In genomic region chr4:1726146-1726934, GRCh38 we compare ENCODE assay signal across 8 cellular contexts. TPM values are rescaled to one million over a fixed set of nuclear protein-coding genes. Genes with fewer than 3 reads are reported as not detected.
A peak's percentile ranks its signal among the peaks of the same experiment; 100 is the strongest.
DNase-seq lines count a peak whose midpoint lies in the region; ATAC-seq and TF ChIP-seq lines count a peak whose summit lies in the region.

No MANE protein-coding gene starts in this region.

- DNase-seq in Calu3 (peak; percentile 89), HT-29 (ENCODE audit: low spot score) (peak; percentile 96), NT2/D1 (ENCODE audit: low read depth, low spot score) (peak; percentile 81), endodermal cell (peak; percentile 98), midbrain (lab: John Stamatoyannopoulos, UW) (peak; percentile 89)
- peak; percentile 81 for DNase-seq in activated CD8-positive, alpha-beta memory T cell treated with anti-CD3 and anti-CD28 coated beads, Interleukin-2, amount 50 U/mL, for 24 hours (ENCODE audit: extremely low read depth)
- peak; percentile 86 for DNase-seq in stimulated activated CD8-positive, alpha-beta memory T cell treated with anti-CD3 and anti-CD28 coated beads, Interleukin-4, amount 100 ng/mL, for 24 hours (ENCODE audit: low read depth)

- no peak overlapping the region for H3K27ac ChIP-seq in endodermal cell (ENCODE audit: low read depth, low read length)

- TF ChIP-seq CTCF in Calu3 (IDR thresholded peaks at IDR 0.05; ENCODE audit: unreplicated experiment) (peak; percentile 90), endodermal cell (conservative IDR thresholded peaks at IDR 0.05) (peak; percentile 99)

- H3K4me1 ChIP-seq in NT2/D1 (ENCODE audit: insufficient read depth, insufficient read length) (peaks cover 21% of the 10 kb centered on the region), endodermal cell (ENCODE audit: control insufficient read depth, insufficient read depth, low read length) (no peaks in the 10 kb centered on the region)

- BruUV-seq in Calu3 (replicated peaks; lab: Mats Ljungman, UMichigan), result no TSS peak

- intact Hi-C loops in Calu3 (cut with micrococcal nuclease; ENCODE audit: unreplicated experiment), result no loop called here

- H3K27ac Mint-ChIP-seq in Calu3 (ENCODE audit: unreplicated experiment) (peak overlapping the region; percentile 94), endodermal cell (peak overlapping the region; percentile 86)

- peak overlapping the region; percentile 21 for H3K9ac ChIP-seq in NT2/D1 (ENCODE audit: insufficient read length, low read depth)
- H3K9ac ChIP-seq in endodermal cell (ENCODE audit: extremely low read depth, low read length, poor library complexity, severe bottlenecking), result no peak overlapping the region

- peaks cover 56% of the 10 kb centered on the region for H3K4me1 Mint-ChIP-seq in Calu3 (ENCODE audit: low read depth, unreplicated experiment)
- H3K4me1 Mint-ChIP-seq in endodermal cell, result peaks cover 19% of the 10 kb centered on the region

- CTCF ChIA-PET in Calu3 (lab: Charles Lee), result interaction anchor here (1.0 to 2.4 kb wide), 5 partner anchors 14 to 77 kb away, joined by 3 to 21 read pairs (median 4); partner anchors contain the start of gene SLBP

- H3K27me3 Mint-ChIP-seq in Calu3 (ENCODE audit: unreplicated experiment) (no peaks in the 10 kb centered on the region), endodermal cell (ENCODE audit: insufficient read depth) (no peaks in the 10 kb centered on the region)

- H3K4me3 ChIP-seq in NT2/D1 (ENCODE audit: insufficient read length, low read depth), result no peak overlapping the region
- no peak overlapping the region for H3K4me3 ChIP-seq in endodermal cell (ENCODE audit: low read length)

- no peak for ATAC-seq in HG03159 (IDR thresholded peaks at IDR 0.05; ENCODE audit: unreplicated experiment)

- H3K36me3 ChIP-seq in NT2/D1 (ENCODE audit: insufficient read depth, insufficient read length, low read length), result peaks cover 87% of the 10 kb centered on the region
- H3K36me3 ChIP-seq in endodermal cell (ENCODE audit: control insufficient read depth, insufficient read depth, low read length), result peaks cover 73% of the 10 kb centered on the region

- H3K4me3 Mint-ChIP-seq in Calu3 (ENCODE audit: low read depth, unreplicated experiment) (peak overlapping the region; percentile 57), endodermal cell (no peak overlapping the region)

- H3K27me3 ChIP-seq in NT2/D1 (ENCODE audit: insufficient read depth, insufficient read length), result no peaks in the 10 kb centered on the region
- H3K27me3 ChIP-seq in endodermal cell (ENCODE audit: control insufficient read depth, insufficient read depth, low read length, poor library complexity, severe bottlenecking), result no peaks in the 10 kb centered on the region

- H3K9me3 Mint-ChIP-seq in Calu3 (ENCODE audit: low read depth, unreplicated experiment), result no peaks in the 10 kb centered on the region
- H3K9me3 Mint-ChIP-seq in endodermal cell, result no peaks in the 10 kb centered on the region

- H3K36me3 Mint-ChIP-seq in Calu3 (ENCODE audit: insufficient read depth, unreplicated experiment), result peaks cover 75% of the 10 kb centered on the region
- H3K36me3 Mint-ChIP-seq in endodermal cell (ENCODE audit: low read depth), result peaks cover 52% of the 10 kb centered on the region

- WGBS in endodermal cell (ENCODE audit: insufficient coverage in 1 of 2, insufficient read length in 1 of 2), 2 experiments, result 71 to 72% methylated on average over 13 to 17 of the region's 17 CpGs

- no peaks in the 10 kb centered on the region for H3K9me3 ChIP-seq in NT2/D1 (ENCODE audit: insufficient read depth, low read length)
- H3K9me3 ChIP-seq in endodermal cell (ENCODE audit: control insufficient read depth, low read length), result no peaks in the 10 kb centered on the region

RNA-seq across cellular contexts. Expression of gene TACC3, which starts 5.0 kb away (rescaled TPM):
- total RNA-seq in Calu3 (2022) (89.6 and 95.9 TPM in 2 replicates), endodermal cell (100 to 1,000 TPM; 113 to 182 TPM)
- total RNA-seq in HT-29 (2014; rRNA removed; shearing (Covaris generic)), result 64.6 and 71.2 TPM in 2 replicates
- polyA plus RNA-seq in endodermal cell (2013, experiment 1 of 2), result 142 TPM
- polyA plus RNA-seq in endodermal cell (2013, experiment 2 of 2), result 150 TPM

RNA-seq across cellular contexts. Expression of gene TMEM129, which starts 5.2 kb away (rescaled TPM):
- 29.8 and 31.0 TPM in 2 replicates for total RNA-seq in Calu3 (2022)
- 94.2 and 111 TPM in 2 replicates for total RNA-seq in HT-29 (2014; rRNA removed; shearing (Covaris generic))
- total RNA-seq in endodermal cell, result 10 to 100 TPM; 33.6 to 41.7 TPM
- polyA plus RNA-seq in endodermal cell (2013, experiment 1 of 2), result 32.2 TPM
- polyA plus RNA-seq in endodermal cell (2013, experiment 2 of 2), result 32.2 TPM

RNA-seq across cellular contexts. Expression of gene SLBP, which starts 14.2 kb away (rescaled TPM):
- total RNA-seq in Calu3 (2022) (46.1 and 49.3 TPM in 2 replicates), endodermal cell (10 to 100 TPM; 52.1 to 60.7 TPM)
- total RNA-seq in HT-29 (2014; rRNA removed; shearing (Covaris generic)), result 147 and 183 TPM in 2 replicates
- polyA plus RNA-seq in endodermal cell (2013, experiment 1 of 2), result 50.7 TPM
- polyA plus RNA-seq in endodermal cell (2013, experiment 2 of 2), result 48.2 TPM

RNA-seq across cellular contexts. Expression of gene FAM53A, which starts 42.2 kb away (rescaled TPM):
- total RNA-seq in Calu3 (2022) (5.3 and 7.3 TPM in 2 replicates), endodermal cell (1 to 10 TPM; 3.7 to 4.9 TPM)
- 2.4 and 2.6 TPM in 2 replicates for total RNA-seq in HT-29 (2014; rRNA removed; shearing (Covaris generic))
- 3.0 TPM for polyA plus RNA-seq in endodermal cell (2013, experiment 1 of 2)
- 3.6 TPM for polyA plus RNA-seq in endodermal cell (2013, experiment 2 of 2)
